16 cellular contexts compared by ENCODE assay signal in genomic region chr1:111225717-111226400, GRCh38. TPM values are rescaled to one million over a fixed set of nuclear protein-coding genes. Genes with fewer than 3 reads are reported as not detected.
DNase-seq lines count a peak whose midpoint lies in the region; ATAC-seq and TF ChIP-seq lines count a peak whose summit lies in the region.
"Had no signal": no experiment of that assay in that cellular context is flagged by ENCODE, and none has a peak within 500 bp of the region (broad histone marks: within the 10 kb centered on the region; RNA-seq: fewer than 3 reads in every experiment).

No MANE protein-coding gene starts in this region.

- POLR2A ChIA-PET in activated CD4-positive, alpha-beta memory T cell treated with anti-CD3 and anti-CD28 coated beads for 36 hours (lab: Charles Lee): interaction anchor here (1.0 kb wide), 1 partner anchor 24 kb away, joined by 3 read pairs; no protein-coding TSS in a partner anchor

- H3K4me3 Mint-ChIP-seq in activated CD4-positive, alpha-beta memory T cell treated with anti-CD3 and anti-CD28 coated beads for 36 hours: peak overlapping the region; percentile 48
- H3K4me3 Mint-ChIP-seq in endothelial cell (ENCODE audit: unreplicated experiment): no peak overlapping the region

- H3K36me3 ChIP-seq in thyroid gland: no peaks in the 10 kb centered on the region

- H3K27me3 Mint-ChIP-seq in activated CD4-positive, alpha-beta memory T cell treated with anti-CD3 and anti-CD28 coated beads for 36 hours: no peaks in the 10 kb centered on the region
- H3K27me3 Mint-ChIP-seq in endothelial cell (ENCODE audit: unreplicated experiment): peaks cover 4% of the 10 kb centered on the region

- 44 to 45% methylated on average over 6 of the region's 6 CpGs for WGBS in thyroid gland, 2 donors

- H3K9me3 ChIP-seq in thyroid gland: no peaks in the 10 kb centered on the region

- TF ChIP-seq CTCF in choroid plexus epithelial cell (conservative IDR thresholded peaks at IDR 0.05; ENCODE audit: low read depth, low read length) (no peak), thyroid gland (IDR thresholded peaks at IDR 0.05) (no peak), endothelial cell (IDR thresholded peaks at IDR 0.05; ENCODE audit: unreplicated experiment) (no peak)

- H3K27me3 ChIP-seq in thyroid gland: no peaks in the 10 kb centered on the region

- intact Hi-C loops in activated CD4-positive, alpha-beta memory T cell treated with anti-CD3 and anti-CD28 coated beads for 36 hours (cut with micrococcal nuclease): no loop called here
- intact Hi-C loops in thyroid gland (cut with DNase I): no loop called here

- peak in 5 of 6 experiments; percentile 34 to 79 (median 73) for DNase-seq in stimulated activated naive CD4-positive, alpha-beta T cell (lab: John Stamatoyannopoulos, UW)
- no peak for DNase-seq in stimulated activated naive CD4-positive, alpha-beta T cell treated with Interleukin-2 at 50 U/mL for 16 hours (lab: John Stamatoyannopoulos, UW)
- DNase-seq in activated CD4-positive, alpha-beta memory T cell treated with anti-CD3 and anti-CD28 coated beads for 36 hours: no peak
- DNase-seq in choroid plexus epithelial cell (ENCODE audit: low read depth): peak; percentile 86
- peak; percentile 57 to 60 for DNase-seq in thyroid gland
- no peak for DNase-seq in COR-L47 (lab: John Stamatoyannopoulos, UW)
- no peak for DNase-seq in endothelial cell (ENCODE audit: low spot score)
- DNase-seq: KBM-7; kidney glomerular epithelial cell; NCI-H146; NCI-H524 treated with DMSO at 0.1 percent for 48 hours; stimulated activated CD4-positive, alpha-beta T cell treated with anti-CD3 and anti-CD28 coated beads, Interleukin-2, amount 100 ng/mL, for 24 hours had no signal

- H3K36me3 Mint-ChIP-seq in activated CD4-positive, alpha-beta memory T cell treated with anti-CD3 and anti-CD28 coated beads for 36 hours: no peaks in the 10 kb centered on the region
- H3K36me3 Mint-ChIP-seq in endothelial cell (ENCODE audit: low read depth, unreplicated experiment): no peaks in the 10 kb centered on the region

- CTCF ChIA-PET in activated CD4-positive, alpha-beta memory T cell treated with anti-CD3 and anti-CD28 coated beads for 36 hours (lab: Charles Lee): interaction anchor here (0.6 to 12.9 kb wide), 10 partner anchors 10 to 1192 kb away, joined by 3 to 169 read pairs (median 4); no protein-coding TSS in a partner anchor

- peak overlapping the region; percentile 58 to 94 (median 87) for H3K27ac ChIP-seq in thyroid gland

- peaks cover 38 to 41% of the 10 kb centered on the region in 2 donors for H3K4me1 ChIP-seq in thyroid gland

- H3K4me3 ChIP-seq in choroid plexus epithelial cell (ENCODE audit: low read depth, low read length): no peak overlapping the region
- no peak overlapping the region for H3K4me3 ChIP-seq in thyroid gland (replicated peaks in 1 of 3)

- H3K27ac Mint-ChIP-seq in activated CD4-positive, alpha-beta memory T cell treated with anti-CD3 and anti-CD28 coated beads for 36 hours: peak overlapping the region; percentile 59
- H3K27ac Mint-ChIP-seq in endothelial cell (ENCODE audit: unreplicated experiment): no peak overlapping the region

- TF ChIP-seq POLR2A in thyroid gland (IDR thresholded peaks at IDR 0.05): peak in 1 of 2 donors; percentile 58

- no peak for ATAC-seq in HG03520 (IDR thresholded peaks at IDR 0.05; ENCODE audit: unreplicated experiment)

- peaks cover 85% of the 10 kb centered on the region for H3K4me1 Mint-ChIP-seq in activated CD4-positive, alpha-beta memory T cell treated with anti-CD3 and anti-CD28 coated beads for 36 hours (ENCODE audit: low read depth)
- peaks cover 25% of the 10 kb centered on the region for H3K4me1 Mint-ChIP-seq in endothelial cell (ENCODE audit: unreplicated experiment)

- H3K9me3 Mint-ChIP-seq in activated CD4-positive, alpha-beta memory T cell treated with anti-CD3 and anti-CD28 coated beads for 36 hours: no peaks in the 10 kb centered on the region
- no peaks in the 10 kb centered on the region for H3K9me3 Mint-ChIP-seq in endothelial cell (ENCODE audit: unreplicated experiment)

RNA-seq across cellular contexts. Expression of gene CHI3L2, which starts 1.7 kb away (rescaled TPM):
- 1 to 10 TPM; 2.2 to 2.8 TPM for total RNA-seq in activated CD4-positive, alpha-beta memory T cell treated with anti-CD3 and anti-CD28 coated beads for 36 hours
- total RNA-seq in thyroid gland (10 to 100 TPM in 2 of 4 donors, 1 to 10 TPM in 2; 4.2 to 25.7 (median 11.8) TPM), endothelial cell (ENCODE audit: unreplicated experiment) (1.3 TPM)
- total RNA-seq: bronchial epithelial cell, endothelial cell of umbilical vein, glomerular endothelial cell had no signal

RNA-seq across cellular contexts. Expression of gene DENND2D, which starts 25.4 kb away (rescaled TPM):
- total RNA-seq in activated CD4-positive, alpha-beta memory T cell treated with anti-CD3 and anti-CD28 coated beads for 36 hours: 100 to 1,000 TPM; 156 to 157 TPM
- total RNA-seq in thyroid gland (10 to 100 TPM; 45.1 to 53.3 (median 49.4) TPM), endothelial cell (ENCODE audit: unreplicated experiment) (3.6 TPM)

Comparison
In these comparisons a context has a peak if more than half of its experiments do, and no peak if none do; other contexts are left out.
1. DNase-seq: peak in stimulated activated naive CD4-positive, alpha-beta T cell (5 of 6), choroid plexus epithelial cell (single experiment) and thyroid gland (2 of 2); none in stimulated activated naive CD4-positive, alpha-beta T cell treated with Interleukin-2 at 50 U/mL for 16 hours (single experiment), activated CD4-positive, alpha-beta memory T cell treated with anti-CD3 and anti-CD28 coated beads for 36 hours (single experiment), COR-L47 (single experiment) and endothelial cell (single experiment).